Comparison of ENCODE assay signal across 8 cellular contexts in genomic region chr19:984165-984967, GRCh38. TPM values are rescaled to one million over a fixed set of nuclear protein-coding genes. Genes with fewer than 3 reads are reported as not detected.
A peak's percentile ranks its signal among the peaks of the same experiment; 100 is the strongest.
DNase-seq lines count a peak whose midpoint lies in the region; ATAC-seq and TF ChIP-seq lines count a peak whose summit lies in the region.

Gene WDR18 (plus strand): TSS chr19:984345. CDS start chr19:984354, 9 bp downstream.

- H2AFZ ChIP-seq in Karpas-422 (ENCODE audit: low read length) = peak within 1 kb of the TSS; percentile 84; the same call in 1 of the 2 replicates

- peaks cover 14% of the 10 kb centered on the region for H3K36me3 Mint-ChIP-seq in nephron (ENCODE audit: low read depth)

- in situ Hi-C loops in Caki2 (cut with HindIII; ENCODE audit: low pct_unique_long_range_greater_than_20kb, low sequenced_read_pairs) = no loop called here

- DNase-seq in Caki2 (ENCODE audit: low read depth) (peak; percentile 65), Karpas-422 (peak; percentile 97), RPMI8226 (peak; percentile 95), fibroblast of pulmonary artery (ENCODE audit: low read depth) (peak; percentile 87)
- DNase-seq in activated T-helper 9 cell treated with anti-CD3 and anti-CD28 coated beads, Interleukin-2, amount 50 U/mL, for 16 hours (ENCODE audit: low read depth) = peak; percentile 88
- peak; percentile 95 for DNase-seq in stimulated activated naive CD8-positive, alpha-beta T cell treated with anti-CD3 and anti-CD28 coated beads, Interleukin-15, Interleukin-2, amounts not matched to agents 100 U/mL and 50 U/mL, for 24 hours

- peak within 1 kb of the TSS; percentile 85 for H3K4me3 ChIP-seq in Karpas-422 (ENCODE audit: low read length)
- peak within 1 kb of the TSS; percentile 96 for H3K4me3 ChIP-seq in fibroblast of pulmonary artery (replicated peaks; ENCODE audit: low read depth, low read length)

- no peaks in the 10 kb centered on the region for H3K9me2 ChIP-seq in Karpas-422 (replicated peaks; ENCODE audit: insufficient read depth, low read length)

- H3K9me3 ChIP-seq in Karpas-422 (ENCODE audit: low read length) = no peaks in the 10 kb centered on the region

- TF ChIP-seq CTCF in fibroblast of pulmonary artery (IDR thresholded peaks at IDR 0.05; ENCODE audit: low read length, missing control alignments) (no peak), nephron (IDR thresholded peaks at IDR 0.05; ENCODE audit: unreplicated experiment in 3 of 3) (no peak)

- no peaks in the 10 kb centered on the region for H3K9me3 Mint-ChIP-seq in nephron

- no peaks in the 10 kb centered on the region for H3K27me3 ChIP-seq in Karpas-422 (ENCODE audit: low read length)

- peak; percentile 66 for ATAC-seq in GM21528 (IDR thresholded peaks at IDR 0.05; ENCODE audit: low FRiP score, unreplicated experiment)
- peak; percentile 86 for ATAC-seq in stimulated activated naive CD8-positive, alpha-beta T cell treated with anti-CD3 and anti-CD28 coated beads, Interleukin-15, Interleukin-2, amounts not matched to agents 100 U/mL and 50 U/mL, for 24 hours

- H3K27ac Mint-ChIP-seq in nephron = peak within 1 kb of the TSS; percentile 94 to 98 (median 96)

- peaks cover 21% of the 10 kb centered on the region for H3K4me1 ChIP-seq in Karpas-422 (ENCODE audit: low read length)

- peak within 1 kb of the TSS; percentile 96 to 97 (median 96) for H3K4me3 Mint-ChIP-seq in nephron

- no peaks in the 10 kb centered on the region; the same call in 1 of the 2 replicates for H3K36me3 ChIP-seq in Karpas-422 (ENCODE audit: insufficient read depth, low read length)

- peak within 1 kb of the TSS; percentile 97 for H3K4me2 ChIP-seq in Karpas-422 (ENCODE audit: low read depth, low read length, poor library complexity, severe bottlenecking)

- no peaks in the 10 kb centered on the region for H3K27me3 Mint-ChIP-seq in nephron (ENCODE audit: low read depth)

- H3K9ac ChIP-seq in Karpas-422 (ENCODE audit: low read length) = peak within 1 kb of the TSS; percentile 90

- H3K27ac ChIP-seq in Karpas-422 (ENCODE audit: low read length) = peak within 1 kb of the TSS; percentile 56

- peaks cover 10% of the 10 kb centered on the region for H3K4me1 Mint-ChIP-seq in nephron

- peaks cover 14% of the 10 kb centered on the region; the same call in 1 of the 2 replicates for H3K79me2 ChIP-seq in Karpas-422 (ENCODE audit: low read length)

- H4K20me1 ChIP-seq in Karpas-422 (ENCODE audit: insufficient read depth, low read depth, low read length) = no peaks in the 10 kb centered on the region

RNA-seq across cellular contexts. Expression of gene WDR18, which starts in this region (rescaled TPM):
- total RNA-seq in Caki2 (2014; rRNA removed; shearing (Covaris generic); ENCODE audit: low replicate concordance) = 99.1 and 111 TPM in 2 replicates
- total RNA-seq in Karpas-422 (2014; rRNA removed; shearing (Covaris generic); ENCODE audit: low replicate concordance) = 41.1 and 87.2 TPM in 2 replicates

Comparison
In these comparisons a context has a peak if more than half of its experiments do, and no peak if none do; other contexts are left out.
1. Peak in every context shown above with its lines: DNase-seq, ATAC-seq, H3K4me3 ChIP-seq and H3K27ac ChIP-seq.